12 cellular contexts compared by ENCODE assay signal in the genomic region with DNA sequence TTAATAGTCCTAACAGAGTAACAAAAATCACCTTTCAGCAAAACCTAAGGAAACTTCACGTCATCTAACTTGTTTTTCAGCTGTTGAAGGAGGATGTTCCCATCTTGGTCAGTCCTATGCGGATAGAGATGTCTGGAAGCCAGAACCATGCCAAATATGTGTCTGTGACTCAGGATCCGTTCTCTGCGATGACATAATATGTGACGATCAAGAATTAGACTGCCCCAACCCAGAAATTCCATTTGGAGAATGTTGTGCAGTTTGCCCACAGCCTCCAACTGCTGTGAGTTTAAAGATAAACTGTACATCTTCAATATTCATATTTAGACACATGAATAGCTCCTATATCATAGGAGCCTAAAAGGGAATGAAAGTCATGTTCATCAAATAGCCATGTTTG. TPM values are rescaled to one million over a fixed set of nuclear protein-coding genes. Genes with fewer than 3 reads are reported as not detected.
DNase-seq lines count a peak whose midpoint lies in the region; ATAC-seq and TF ChIP-seq lines count a peak whose summit lies in the region.
"Had no signal": no experiment of that assay in that cellular context is flagged by ENCODE, and none has a peak within 500 bp of the region (broad histone marks: within the 10 kb centered on the region; RNA-seq: fewer than 3 reads in every experiment).

No MANE protein-coding gene starts in this region.

- TF ChIP-seq CTCF in 22Rv1 (IDR thresholded peaks at IDR 0.05) (peak; percentile 3; the same call in 1 of the 2 replicates), esophagus squamous epithelium (IDR thresholded peaks at IDR 0.05) (no peak), nephron (IDR thresholded peaks at IDR 0.05; ENCODE audit: unreplicated experiment in 3 of 3) (no peak)

- peak overlapping the region in 2 of 3 experiments; percentile 74 to 77 for H3K27ac Mint-ChIP-seq in nephron
- H3K27ac Mint-ChIP-seq in effector memory CD8-positive, alpha-beta T cell, result no peak overlapping the region
- no peak overlapping the region for H3K27ac Mint-ChIP-seq in activated T-cell treated with anti-CD3 and anti-CD28 coated beads, Interleukin-2, amount 50 U/mL, for 24 hours
- H3K27ac Mint-ChIP-seq: activated T-helper 17 cell treated with anti-CD3 and anti-CD28 coated beads, Interleukin-2, amount 50 U/mL, for 72 hours had no signal

- peak; percentile 59 for DNase-seq in MG63
- DNase-seq in esophagus squamous epithelium (lab: John Stamatoyannopoulos, UW), result no peak
- no peak for DNase-seq in effector memory CD8-positive, alpha-beta T cell
- DNase-seq in cerebellar nuclear complex (lab: John Stamatoyannopoulos, UW), result no peak
- no peak for DNase-seq in activated T-cell treated with anti-CD3 and anti-CD28 coated beads, Interleukin-2, amount 50 U/mL, for 24 hours
- DNase-seq: NCI-H2029, posterior cingulate gyrus had no signal

- no peaks in the 10 kb centered on the region for H3K4me1 ChIP-seq in esophagus squamous epithelium

- no peak overlapping the region for H3K4me3 ChIP-seq in MG63
- no peak overlapping the region for H3K4me3 ChIP-seq in esophagus squamous epithelium

- TF ChIP-seq POLR2A in esophagus squamous epithelium (IDR thresholded peaks at IDR 0.05), result no peak

- intact Hi-C loops in esophagus squamous epithelium (cut with DNase I), result no loop called here

- no peak for ATAC-seq in effector memory CD8-positive, alpha-beta T cell (replicated peaks)
- ATAC-seq in GM21447 (IDR thresholded peaks at IDR 0.05; ENCODE audit: unreplicated experiment), result no peak
- ATAC-seq: activated T-helper 17 cell treated with anti-CD3 and anti-CD28 coated beads, Interleukin-2, amount 50 U/mL, for 72 hours; Panc1 had no signal

- H3K27ac ChIP-seq in 22Rv1 (no peak overlapping the region), esophagus squamous epithelium (peak overlapping the region in 3 of 4 donors; percentile 72 to 82 (median 79))

- H3K36me3 Mint-ChIP-seq in nephron (ENCODE audit: low read depth), result peaks cover 44% of the 10 kb centered on the region
- H3K36me3 Mint-ChIP-seq in effector memory CD8-positive, alpha-beta T cell (ENCODE audit: insufficient read depth), result no peaks in the 10 kb centered on the region
- H3K36me3 Mint-ChIP-seq in activated T-cell treated with anti-CD3 and anti-CD28 coated beads, Interleukin-2, amount 50 U/mL, for 24 hours (ENCODE audit: low read depth), result no peaks in the 10 kb centered on the region

- WGBS in esophagus squamous epithelium, 2 donors, result 56% methylated on average over 5 of the region's 5 CpGs

- H3K4me1 Mint-ChIP-seq in nephron, result peaks cover 48% of the 10 kb centered on the region
- no peaks in the 10 kb centered on the region for H3K4me1 Mint-ChIP-seq in effector memory CD8-positive, alpha-beta T cell (ENCODE audit: low read depth in 2 of 2)
- H3K4me1 Mint-ChIP-seq in activated T-cell treated with anti-CD3 and anti-CD28 coated beads, Interleukin-2, amount 50 U/mL, for 24 hours (ENCODE audit: low read depth), result peaks cover 1% of the 10 kb centered on the region
- H3K4me1 Mint-ChIP-seq: activated T-helper 17 cell treated with anti-CD3 and anti-CD28 coated beads, Interleukin-2, amount 50 U/mL, for 72 hours had no signal

- H3K9me3 ChIP-seq in MG63 (no peaks in the 10 kb centered on the region), esophagus squamous epithelium (no peaks in the 10 kb centered on the region)

- H3K36me3 ChIP-seq in MG63 (peaks cover 20% of the 10 kb centered on the region), esophagus squamous epithelium (no peaks in the 10 kb centered on the region)

- H3K4me3 Mint-ChIP-seq in nephron, result peak overlapping the region in 2 of 3 experiments; percentile 31 to 80
- H3K4me3 Mint-ChIP-seq in effector memory CD8-positive, alpha-beta T cell, result no peak overlapping the region
- no peak overlapping the region for H3K4me3 Mint-ChIP-seq in activated T-cell treated with anti-CD3 and anti-CD28 coated beads, Interleukin-2, amount 50 U/mL, for 24 hours
- H3K4me3 Mint-ChIP-seq: activated T-helper 17 cell treated with anti-CD3 and anti-CD28 coated beads, Interleukin-2, amount 50 U/mL, for 72 hours had no signal

- no peaks in the 10 kb centered on the region for H3K27me3 Mint-ChIP-seq in nephron (ENCODE audit: low read depth)
- H3K27me3 Mint-ChIP-seq in effector memory CD8-positive, alpha-beta T cell, result no peaks in the 10 kb centered on the region
- H3K27me3 Mint-ChIP-seq in activated T-cell treated with anti-CD3 and anti-CD28 coated beads, Interleukin-2, amount 50 U/mL, for 24 hours, result peaks cover 3% of the 10 kb centered on the region
- H3K27me3 Mint-ChIP-seq: activated T-helper 17 cell treated with anti-CD3 and anti-CD28 coated beads, Interleukin-2, amount 50 U/mL, for 72 hours had no signal

- H3K27me3 ChIP-seq in MG63 (no peaks in the 10 kb centered on the region), esophagus squamous epithelium (no peaks in the 10 kb centered on the region)

- no peaks in the 10 kb centered on the region for H3K9me3 Mint-ChIP-seq in nephron
- no peaks in the 10 kb centered on the region for H3K9me3 Mint-ChIP-seq in effector memory CD8-positive, alpha-beta T cell
- H3K9me3 Mint-ChIP-seq in activated T-cell treated with anti-CD3 and anti-CD28 coated beads, Interleukin-2, amount 50 U/mL, for 24 hours, result no peaks in the 10 kb centered on the region
- H3K9me3 Mint-ChIP-seq: activated T-helper 17 cell treated with anti-CD3 and anti-CD28 coated beads, Interleukin-2, amount 50 U/mL, for 72 hours had no signal

RNA-seq across cellular contexts. Expression of a gene that starts 10.5 kb away (rescaled TPM):
- total RNA-seq in MG63 (2014; rRNA removed; shearing (Covaris generic); ENCODE audit: low replicate concordance), result 104 and 106 TPM in 2 replicates
- total RNA-seq in esophagus squamous epithelium, result 100 to 1,000 TPM in 1 of 4 donors, 10 to 100 TPM in 3; 14.9 to 119 (median 63.8) TPM

Comparison
In these comparisons a context has a peak if more than half of its experiments do, and no peak if none do; other contexts are left out.
1. H3K27ac Mint-ChIP-seq: peak in nephron (2 of 3); none in effector memory CD8-positive, alpha-beta T cell (0 of 2) and activated T-cell treated with anti-CD3 and anti-CD28 coated beads, Interleukin-2, amount 50 U/mL, for 24 hours (single experiment).
2. H3K4me3 Mint-ChIP-seq: peak in nephron (2 of 3); none in effector memory CD8-positive, alpha-beta T cell (0 of 2) and activated T-cell treated with anti-CD3 and anti-CD28 coated beads, Interleukin-2, amount 50 U/mL, for 24 hours (single experiment).